ENCODE assay signal across 13 cellular contexts in genomic region chr17:39632153-39632941, GRCh38. TPM values are rescaled to one million over a fixed set of nuclear protein-coding genes. Genes with fewer than 3 reads are reported as not detected.
A peak's percentile ranks its signal among the peaks of the same experiment; 100 is the strongest.
DNase-seq lines count a peak whose midpoint lies in the region; ATAC-seq and TF ChIP-seq lines count a peak whose summit lies in the region.
"Had no signal": no experiment of that assay in that cellular context is flagged by ENCODE, and none has a peak within 500 bp of the region (broad histone marks: within the 10 kb centered on the region; RNA-seq: fewer than 3 reads in every experiment).

No MANE protein-coding gene starts in this region.

- H3K27ac ChIP-seq in heart right ventricle (no peak overlapping the region), urinary bladder (ENCODE audit: low read depth) (peak overlapping the region; percentile 70), esophagus squamous epithelium (peak overlapping the region in 1 of 4 donors; percentile 31)
- H3K27ac ChIP-seq in CD4-positive, alpha-beta T cell (ENCODE audit: low read depth, low read length), result no peak overlapping the region
- H3K27ac ChIP-seq: epithelial cell of prostate had no signal

- TF ChIP-seq CTCF in heart right ventricle (IDR thresholded peaks at IDR 0.05) (no peak), mucosa of descending colon (IDR thresholded peaks at IDR 0.05) (no peak), esophagus squamous epithelium (IDR thresholded peaks at IDR 0.05) (no peak)
- no peak for TF ChIP-seq CTCF in CD4-positive, alpha-beta T cell (IDR thresholded peaks at IDR 0.05)

- POLR2A ChIA-PET in CD4-positive, alpha-beta T cell (lab: Charles Lee), result no interaction called here

- H3K27ac Mint-ChIP-seq in CD4-positive, alpha-beta T cell, result no peak overlapping the region
- H3K27ac Mint-ChIP-seq: natural killer cell had no signal

- H3K27me3 Mint-ChIP-seq in CD4-positive, alpha-beta T cell, result peaks cover 24% of the 10 kb centered on the region

- intact Hi-C loops in Right ventricle myocardium inferior (cut with DNase I), result no loop called here
- intact Hi-C loops in heart right ventricle (cut with DNase I), result loop anchor here in 3 of 10 donors (5.0 kb wide), 2 partner anchors 40 to 115 kb away; no protein-coding TSS in a partner anchor
- intact Hi-C loops in mucosa of descending colon (cut with DNase I, micrococcal nuclease), result no loop called here
- intact Hi-C loops in esophagus squamous epithelium (cut with DNase I), result no loop called here
- intact Hi-C loops in CD4-positive, alpha-beta T cell (cut with DNase I, micrococcal nuclease), result loop anchor here in 1 of 2 experiments (10.0 kb wide), 1 partner anchor 322 kb away; no protein-coding TSS in a partner anchor

- no peaks in the 10 kb centered on the region for H3K36me3 ChIP-seq in heart right ventricle
- H3K36me3 ChIP-seq in mucosa of descending colon (ENCODE audit: low read depth), result no peaks in the 10 kb centered on the region
- no peaks in the 10 kb centered on the region for H3K36me3 ChIP-seq in urinary bladder (ENCODE audit: insufficient read depth)
- H3K36me3 ChIP-seq in esophagus squamous epithelium, result no peaks in the 10 kb centered on the region

- no peak for TF ChIP-seq POLR2A in esophagus squamous epithelium (IDR thresholded peaks at IDR 0.05)

- H3K4me1 ChIP-seq in heart right ventricle (peaks cover 6 to 32% (median 12%) of the 10 kb centered on the region in 9 donors), mucosa of descending colon (ENCODE audit: low read depth) (peaks cover 41% of the 10 kb centered on the region), urinary bladder (ENCODE audit: insufficient read depth) (no peaks in the 10 kb centered on the region), esophagus squamous epithelium (peaks cover 8 to 63% (median 8%) of the 10 kb centered on the region in 3 donors)

- H3K27me3 ChIP-seq in heart right ventricle, result peaks cover under 1 to 34% (median 16%) of the 10 kb centered on the region in 7 donors
- peaks cover 0 to 44% (median 4%) of the 10 kb centered on the region in 4 donors for H3K27me3 ChIP-seq in esophagus squamous epithelium
- H3K27me3 ChIP-seq in CD4-positive, alpha-beta T cell (ENCODE audit: control insufficient read depth, insufficient read depth, low read length), result peaks cover 9% of the 10 kb centered on the region

- no peaks in the 10 kb centered on the region for H3K9me3 Mint-ChIP-seq in CD4-positive, alpha-beta T cell
- H3K9me3 Mint-ChIP-seq: natural killer cell had no signal

- peaks cover 2% of the 10 kb centered on the region for H3K36me3 Mint-ChIP-seq in CD4-positive, alpha-beta T cell (ENCODE audit: low read depth)
- H3K36me3 Mint-ChIP-seq: natural killer cell had no signal

- CTCF ChIA-PET in CD4-positive, alpha-beta T cell (lab: Charles Lee), result interaction anchor here (5.7 kb wide), 1 partner anchor 10 kb away, joined by 65 read pairs; no protein-coding TSS in a partner anchor

- H3K4me3 ChIP-seq in heart right ventricle (no peak overlapping the region), mucosa of descending colon (no peak overlapping the region), urinary bladder (ENCODE audit: low read depth, low read length) (no peak overlapping the region), esophagus squamous epithelium (no peak overlapping the region)

- WGBS in heart right ventricle, 2 donors, result 59 to 69% methylated on average over 13 of the region's 13 CpGs
- 43% methylated on average over 13 of the region's 13 CpGs for WGBS in urinary bladder
- WGBS in esophagus squamous epithelium, 2 donors, result 61 to 65% methylated on average over 4 to 8 of the region's 13 CpGs

- peaks cover 36% of the 10 kb centered on the region for H3K4me1 Mint-ChIP-seq in CD4-positive, alpha-beta T cell (ENCODE audit: low read depth)

- DNase-seq in Right ventricle myocardium inferior (ENCODE audit: missing footprints), result peak; percentile 43
- no peak for DNase-seq in heart right ventricle
- peak; percentile 31 for DNase-seq in UCSD-AML1 (lab: John Stamatoyannopoulos, UW; ENCODE audit: unreplicated experiment)
- peak; percentile 91 to 96 (median 93) for DNase-seq in mucosa of descending colon
- no peak for DNase-seq in EL
- DNase-seq in esophagus squamous epithelium (lab: John Stamatoyannopoulos, UW), result no peak
- no peak for DNase-seq in CD4-positive, alpha-beta T cell
- DNase-seq: activated T-cell treated with anti-CD3 and anti-CD28 coated beads, Interleukin-2, amount 50 U/mL, for 1 hour; natural killer cell; stimulated activated CD4-positive, alpha-beta T cell treated with anti-CD3 and anti-CD28 coated beads, Interleukin-12 subunit alpha, Interleukin-12 subunit beta, amount 100 ng/mL, for 4 hours had no signal

- no peaks in the 10 kb centered on the region for H3K9me3 ChIP-seq in heart right ventricle
- H3K9me3 ChIP-seq in mucosa of descending colon, result no peaks in the 10 kb centered on the region
- H3K9me3 ChIP-seq in esophagus squamous epithelium, result no peaks in the 10 kb centered on the region
- no peaks in the 10 kb centered on the region for H3K9me3 ChIP-seq in CD4-positive, alpha-beta T cell (ENCODE audit: control insufficient read depth, low read length)

- H3K4me3 Mint-ChIP-seq in CD4-positive, alpha-beta T cell, result no peak overlapping the region
- H3K4me3 Mint-ChIP-seq: natural killer cell had no signal

- no peak for ATAC-seq in Right ventricle myocardium inferior
- no peak for ATAC-seq in heart right ventricle
- peak; percentile 65 for ATAC-seq in mucosa of descending colon
- ATAC-seq in CD4-positive, alpha-beta T cell (ENCODE audit: poor library complexity), result no peak
- ATAC-seq: natural killer cell had no signal

RNA-seq across cellular contexts. Expression of gene STARD3, which starts 4.6 kb away (rescaled TPM):
- total RNA-seq in Right ventricle myocardium inferior (21.4 TPM), heart right ventricle (10 to 100 TPM; 14.2 to 25.3 (median 19.6) TPM), mucosa of descending colon (10 to 100 TPM; 36.1 to 58.8 (median 57.6) TPM), urinary bladder (18.2 TPM), esophagus squamous epithelium (10 to 100 TPM; 27.3 to 46.7 (median 33.4) TPM)
- polyA plus RNA-seq in heart right ventricle (10 to 100 TPM; 39.2 to 46.1 TPM), urinary bladder (69.4 TPM)
- 10 to 100 TPM; 96.5 to 99.9 TPM for total RNA-seq in CD4-positive, alpha-beta T cell

RNA-seq across cellular contexts. Expression of gene PPP1R1B, which starts 5.6 kb away (rescaled TPM):
- total RNA-seq in Right ventricle myocardium inferior (0.89 TPM), heart right ventricle (1 to 10 TPM in 2 of 10 donors, under 1 TPM in 7, not detected in 1; 0.28 to 1.1 (median 0.63) TPM), mucosa of descending colon (100 to 1,000 TPM; 108 to 362 (median 356) TPM), urinary bladder (5.1 TPM), esophagus squamous epithelium (1 to 10 TPM in 2 of 4 donors, under 1 TPM in 2; 0.23 to 4.8 (median 2.4) TPM)
- polyA plus RNA-seq in heart right ventricle (1 to 10 TPM in 1 of 2 donors, under 1 TPM in 1; 0.80 to 2.1 TPM), urinary bladder (17.1 TPM)
- total RNA-seq in CD4-positive, alpha-beta T cell, result under 1 TPM in 1 of 2 experiments, not detected in 1; 0.25 TPM
- total RNA-seq: natural killer cell, OCI-LY7 had no signal

RNA-seq across cellular contexts. Expression of gene NEUROD2, which starts 24.6 kb away (rescaled TPM):
- total RNA-seq in Right ventricle myocardium inferior (not detected), heart right ventricle (not detected), mucosa of descending colon (under 1 TPM in 1 of 3 donors, not detected in 2; 0.05 TPM), urinary bladder (not detected), esophagus squamous epithelium (not detected)
- polyA plus RNA-seq in heart right ventricle (not detected), urinary bladder (not detected)
- not detected for total RNA-seq in CD4-positive, alpha-beta T cell
- total RNA-seq: natural killer cell, OCI-LY7 had no signal

RNA-seq across cellular contexts. Expression of gene TCAP, which starts 32.8 kb away (rescaled TPM):
- total RNA-seq in Right ventricle myocardium inferior (5,286 TPM), heart right ventricle (1,000 to 10,000 TPM; 3,683 to 6,290 (median 4,342) TPM), mucosa of descending colon (1 to 10 TPM in 2 of 3 donors, under 1 TPM in 1; 0.96 to 3.4 (median 1.5) TPM), urinary bladder (3.3 TPM), esophagus squamous epithelium (under 1 TPM; 0.11 to 0.57 (median 0.29) TPM)
- polyA plus RNA-seq in heart right ventricle (1,000 to 10,000 TPM; 2,452 to 2,624 TPM), urinary bladder (0.73 TPM)
- total RNA-seq in CD4-positive, alpha-beta T cell, result 1 to 10 TPM; 6.4 TPM

RNA-seq across cellular contexts. Expression of gene PNMT, which starts 35.9 kb away (rescaled TPM):
- 5.1 TPM for total RNA-seq in Right ventricle myocardium inferior
- 10 to 100 TPM in 1 of 10 donors, 1 to 10 TPM in 9; 2.7 to 12.8 (median 3.9) TPM for total RNA-seq in heart right ventricle
- 10 to 100 TPM; 16.8 to 30.0 TPM for polyA plus RNA-seq in heart right ventricle
- 1 to 10 TPM in 2 of 3 donors, under 1 TPM in 1; 0.23 to 2.0 (median 1.5) TPM for total RNA-seq in mucosa of descending colon
- total RNA-seq in urinary bladder, result not detected
- polyA plus RNA-seq in urinary bladder, result 9.3 TPM
- total RNA-seq in esophagus squamous epithelium, result 1 to 10 TPM in 2 of 4 donors, under 1 TPM in 2; 0.26 to 8.4 (median 1.3) TPM
- total RNA-seq in CD4-positive, alpha-beta T cell, result under 1 TPM in 1 of 2 experiments, not detected in 1; 0.47 TPM
- total RNA-seq: OCI-LY7 had no signal

Comparison
In these comparisons a context has a peak if more than half of its experiments do, and no peak if none do; other contexts are left out.
1. DNase-seq: peak in Right ventricle myocardium inferior (single experiment), UCSD-AML1 (single experiment) and mucosa of descending colon (3 of 3); none in heart right ventricle (0 of 2), EL (single experiment), esophagus squamous epithelium (single experiment) and CD4-positive, alpha-beta T cell (0 of 10).
2. RNA of gene PPP1R1B, which starts 5.6 kb away (total RNA-seq): 108 to 362 TPM in mucosa of descending colon; 5.1 TPM in urinary bladder (single experiment), 0.23 to 4.8 TPM in esophagus squamous epithelium, 0.89 TPM in Right ventricle myocardium inferior (single experiment), 0.28 to 1.1 TPM in heart right ventricle and 0.25 TPM in CD4-positive, alpha-beta T cell; every median in the first group is over 10 times any median in the second.